19 cellular contexts compared by ENCODE assay signal in the genomic region with DNA sequence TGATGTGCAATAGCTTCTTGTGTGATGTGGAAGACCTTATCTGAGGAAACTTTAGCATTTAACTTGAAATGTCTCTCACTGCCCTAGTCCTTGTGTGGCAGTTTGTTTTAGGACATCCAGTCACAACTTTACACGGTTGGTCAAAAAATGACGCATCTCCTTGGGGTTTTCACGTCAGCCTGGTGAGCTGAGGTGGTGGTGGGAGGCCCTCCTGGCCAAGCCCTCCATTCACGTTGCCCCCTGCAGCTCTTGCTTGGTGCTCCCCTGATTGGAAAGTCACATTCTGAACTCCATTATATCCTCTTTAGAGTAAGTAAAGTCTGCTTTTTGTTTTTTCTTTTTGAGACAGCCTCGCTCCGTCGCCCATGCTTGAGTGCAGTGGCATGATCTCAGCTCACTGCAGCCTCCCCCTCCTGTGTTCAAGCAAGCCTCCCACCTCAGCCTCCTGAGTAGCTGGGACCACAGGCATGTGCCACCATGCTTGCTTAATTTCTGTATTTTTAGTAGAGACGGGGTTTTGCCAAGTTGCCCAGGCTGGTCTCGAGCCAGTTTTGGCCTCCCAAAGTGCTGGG. TPM values are rescaled to one million over a fixed set of nuclear protein-coding genes. Genes with fewer than 3 reads are reported as not detected.
DNase-seq lines count a peak whose midpoint lies in the region; ATAC-seq, FAIRE-seq and TF ChIP-seq lines count a peak whose summit lies in the region.
"Had no signal": no experiment of that assay in that cellular context is flagged by ENCODE, and none has a peak within 500 bp of the region (broad histone marks: within the 10 kb centered on the region; RNA-seq: fewer than 3 reads in every experiment).

No MANE protein-coding gene starts in this region.

- ATAC-seq in HCT116: peak; percentile 31; the same call in 1 of the 2 replicates
- no peak for ATAC-seq in GM18861 (IDR thresholded peaks at IDR 0.05; ENCODE audit: unreplicated experiment)

- no peak overlapping the region for H3K9ac ChIP-seq in HCT116 (ENCODE audit: low read length)

- no peaks in the 10 kb centered on the region for H3K27me3 Mint-ChIP-seq in chondrocyte (ENCODE audit: low read depth)
- H3K27me3 Mint-ChIP-seq: B cell had no signal

- no TSS peak for BruUV-seq in HCT116 (replicated peaks; lab: Mats Ljungman, UMichigan)

- H3K9me3 Mint-ChIP-seq in chondrocyte (ENCODE audit: low read depth): no peaks in the 10 kb centered on the region

- peaks cover 10% of the 10 kb centered on the region for H3K4me1 Mint-ChIP-seq in chondrocyte (ENCODE audit: low read depth)

- H3K9me3 ChIP-seq in HCT116 (ENCODE audit: control insufficient read depth in 1 of 2, insufficient read depth in 1 of 2, low read depth in 1 of 2, low read length in 2 of 2): no peaks in the 10 kb centered on the region
- H3K9me3 ChIP-seq: stomach, uterus had no signal

- TF ChIP-seq CTCF in D721Med (IDR thresholded peaks at IDR 0.05; ENCODE audit: insufficient read depth, missing control alignments) (no peak), HCT116 (IDR thresholded peaks at IDR 0.05 in 2 of 3, conservative IDR thresholded peaks at IDR 0.05 in 1 of 3; ENCODE audit: borderline replicate concordance in 1 of 3, insufficient read depth in 1 of 3, low read depth in 2 of 3, low read length in 2 of 3) (no peak), chondrocyte (IDR thresholded peaks at IDR 0.05) (no peak), brain microvascular endothelial cell (IDR thresholded peaks at IDR 0.05; ENCODE audit: low read depth, low read length, missing control alignments) (no peak), GM13976 (IDR thresholded peaks at IDR 0.05; ENCODE audit: borderline replicate concordance, control extremely low read depth, extremely low read depth, insufficient read depth, missing control alignments) (no peak)

- peaks cover 36% of the 10 kb centered on the region for H3K79me2 ChIP-seq in HCT116 (ENCODE audit: insufficient read depth, low read length)

- intact Hi-C loops in HCT116 (cut with micrococcal nuclease): no loop called here

- H3K36me3 ChIP-seq in HCT116 (ENCODE audit: control insufficient read depth in 1 of 2, insufficient read depth in 2 of 2, low read length in 2 of 2) (peaks cover 36 to 51% of the 10 kb centered on the region in 2 experiments), brain microvascular endothelial cell (replicated peaks) (peaks cover 73% of the 10 kb centered on the region)
- H3K36me3 ChIP-seq: uterus had no signal

- POLR2A ChIA-PET in HCT116 (lab: Charles Lee): interaction anchor here (0.9 to 1.0 kb wide), 2 partner anchors 19 to 21 kb away, joined by 3 read pairs; no protein-coding TSS in a partner anchor

- no peak for TF ChIP-seq POLR2A in HCT116 (IDR thresholded peaks at IDR 0.05; ENCODE audit: borderline replicate concordance, extremely low read depth, insufficient read depth, insufficient read length)

- no peak overlapping the region for H2AFZ ChIP-seq in HCT116 (ENCODE audit: low read depth, low read length, poor library complexity, severe bottlenecking)

- no peak overlapping the region for H3K4me3 ChIP-seq in HCT116 (replicated peaks in 1 of 2; ENCODE audit: low read depth in 1 of 2, low read length in 2 of 2)
- H3K4me3 ChIP-seq in brain microvascular endothelial cell (ENCODE audit: low read depth, low read length): no peak overlapping the region
- H3K4me3 ChIP-seq: stomach, uterus had no signal

- TF ChIP-seq RAD21 in HCT116 (IDR thresholded peaks at IDR 0.05; ENCODE audit: low read depth): no peak

- no peaks in the 10 kb centered on the region for H3K9me2 ChIP-seq in HCT116 (ENCODE audit: insufficient read depth)

- no peak for FAIRE-seq in D721Med (lab: Jason Lieb, UNC)
- FAIRE-seq: bronchial epithelial cell, small intestine, TTC549 had no signal

- H3K4me2 ChIP-seq in HCT116 (ENCODE audit: low read length): no peak overlapping the region

- in situ Hi-C loops in brain microvascular endothelial cell (cut with HindIII; ENCODE audit: low pct_ligation_motif_present, low sequenced_read_pairs): no loop called here
- in situ Hi-C loops in GM13976 (cut with MboI; ENCODE audit: low sequenced_read_pairs, unreplicated experiment): no loop called here

- peaks cover 14% of the 10 kb centered on the region; the same call in 1 of the 2 replicates for H4K20me1 ChIP-seq in HCT116 (ENCODE audit: insufficient read depth)

- H3K27ac Mint-ChIP-seq in chondrocyte (ENCODE audit: unreplicated experiment): peak overlapping the region; percentile 12
- H3K27ac Mint-ChIP-seq: B cell had no signal

- CTCF ChIA-PET in HCT116 (lab: Charles Lee): no interaction called here

- H3K27ac ChIP-seq in HCT116 (ENCODE audit: low read depth, low read length) (no peak overlapping the region), brain microvascular endothelial cell (no peak overlapping the region)
- H3K27ac ChIP-seq: stomach, uterus had no signal

- RAD21 ChIA-PET in HCT116 (lab: Charles Lee; ENCODE audit: low non-redundant PET in 1 of 2, low total read pairs in 2 of 2, uncharacterized antibody in 2 of 2, unreplicated experiment in 2 of 2): no interaction called here

- peaks cover 21% of the 10 kb centered on the region for H3K36me3 Mint-ChIP-seq in chondrocyte (ENCODE audit: low read depth)

- H3K4me3 Mint-ChIP-seq in chondrocyte (ENCODE audit: unreplicated experiment): no peak overlapping the region
- H3K4me3 Mint-ChIP-seq: B cell had no signal

- H3K4me1 ChIP-seq in HCT116 (ENCODE audit: control insufficient read depth in 1 of 2, insufficient read depth in 2 of 2, low read length in 2 of 2): peaks cover 0 to 2% of the 10 kb centered on the region in 2 experiments; a peak in 2 of 4 replicates
- H3K4me1 ChIP-seq: uterus had no signal

- H3K27me3 ChIP-seq in HCT116 (ENCODE audit: insufficient read depth, low read length) (no peaks in the 10 kb centered on the region), brain microvascular endothelial cell (replicated peaks) (no peaks in the 10 kb centered on the region)
- H3K27me3 ChIP-seq: stomach, uterus had no signal

- DNase-seq in D721Med (ENCODE audit: insufficient read length, low spot score) (peak; percentile 3), HCT116 (ENCODE audit: low read depth, low spot score) (no peak), chondrocyte (ENCODE audit: low spot score) (no peak), brain microvascular endothelial cell (no peak), GM13976 (ENCODE audit: low spot score) (no peak)
- DNase-seq: activated naive CD4-positive, alpha-beta T cell treated with Interleukin-2 at 50 U/mL for 16 hours; effector CD4-positive, alpha-beta T cell; H7; MM.1S; NCI-H1930; NCI-H526; PC-3; small intestine; stomach; uterus had no signal

TF ChIP-seq in HCT116, 20 proteins besides CTCF, POLR2A, EP300 and RAD21:
- TF ChIP-seq JUND (IDR thresholded peaks at IDR 0.05) (0 out of 2 replicates have a peak, but pooled peaks have one; percentile 10), CEBPB (IDR thresholded peaks at IDR 0.05; ENCODE audit: low read depth) (no peak), POLR2AphosphoS5 (IDR thresholded peaks at IDR 0.05; ENCODE audit: low read depth, low read length) (0 out of 2 replicates have a peak, but pooled peaks have one; percentile 9), SIN3A (IDR thresholded peaks at IDR 0.05; ENCODE audit: low read depth) (no peak), EZH2phosphoT487 (IDR thresholded peaks at IDR 0.05; ENCODE audit: borderline replicate concordance) (no peak)

RNA-seq across cellular contexts. Expression of a gene that starts 7.5 kb away (rescaled TPM):
- total RNA-seq in HCT116 (2021; ENCODE audit: unreplicated experiment) (497 TPM), chondrocyte (304 to 334 TPM (median 324 TPM) in 3 replicates)
- 584 and 661 TPM in 2 replicates for polyA plus RNA-seq in HCT116 (2012)

RNA-seq across cellular contexts. Expression of a gene that starts 12.3 kb away (rescaled TPM):
- 38.9 TPM for total RNA-seq in HCT116 (2021; ENCODE audit: unreplicated experiment)
- polyA plus RNA-seq in HCT116 (2012): 44.7 and 53.0 TPM in 2 replicates
- total RNA-seq in chondrocyte: 28.6 to 41.2 TPM (median 28.7 TPM) in 3 replicates

RNA-seq across cellular contexts. Expression of a gene that starts 12.5 kb away (rescaled TPM):
- total RNA-seq in HCT116 (2021; ENCODE audit: unreplicated experiment) (34.0 TPM), chondrocyte (50.4 to 64.8 TPM (median 53.0 TPM) in 3 replicates)
- polyA plus RNA-seq in HCT116 (2012): 23.9 and 32.2 TPM in 2 replicates

RNA-seq across cellular contexts. Expression of a gene that starts 32.4 kb away (rescaled TPM):
- total RNA-seq in HCT116 (2021; ENCODE audit: unreplicated experiment): 67.0 TPM
- polyA plus RNA-seq in HCT116 (2012): 44.4 and 47.7 TPM in 2 replicates
- 22.1 to 42.8 TPM (median 28.3 TPM) in 3 replicates for total RNA-seq in chondrocyte
